8 cellular contexts compared by ENCODE assay signal in genomic region chr5:95283761-95284511, GRCh38.
DNase-seq lines count a peak whose midpoint lies in the region; ATAC-seq and TF ChIP-seq lines count a peak whose summit lies in the region.

No MANE protein-coding gene starts in this region.

- TF ChIP-seq CTCF in AG09319 (IDR thresholded peaks at IDR 0.05; ENCODE audit: low read depth, low read length) = peak; percentile 32
- peak; percentile 59 for TF ChIP-seq CTCF in GM12873 (IDR thresholded peaks at IDR 0.05; ENCODE audit: insufficient read depth, low read depth, low read length, missing control alignments)
- TF ChIP-seq CTCF in astrocyte of the cerebellum (IDR thresholded peaks at IDR 0.05; ENCODE audit: low read depth, low read length, missing control alignments) = peak; percentile 57

- in situ Hi-C loops in astrocyte of the cerebellum (cut with HindIII; ENCODE audit: low sequenced_read_pairs) = no loop called here

- H3K27ac ChIP-seq in skin epidermis = no peak overlapping the region

- ATAC-seq in HG02938 (IDR thresholded peaks at IDR 0.05; ENCODE audit: unreplicated experiment) = peak; percentile 46

- H3K4me3 ChIP-seq in astrocyte of the cerebellum (ENCODE audit: low read depth, low read length) = peak overlapping the region; percentile 53
- H3K4me3 ChIP-seq in skin epidermis = peak overlapping the region; percentile 29 to 52 (median 43)

- no peak for DNase-seq in AG09319 (ENCODE audit: extremely low read depth, low read depth)
- DNase-seq in NCI-H69 (lab: John Stamatoyannopoulos, UW) = peak; percentile 83
- DNase-seq in astrocyte of the cerebellum (ENCODE audit: low read depth) = no peak
- DNase-seq in iPS-NIHi11 (ENCODE audit: low spot score) = peak; percentile 69
- no peak for DNase-seq in pons (ENCODE audit: low spot score)

Comparison
In these comparisons a context has a peak if more than half of its experiments do, and no peak if none do; other contexts are left out.
1. DNase-seq: peak in NCI-H69 (single experiment) and iPS-NIHi11 (single experiment); none in AG09319 (single experiment), astrocyte of the cerebellum (single experiment) and pons (single experiment).
2. Peak in every context shown above with its lines, with median percentiles within 50 percentile points of each other: CTCF ChIP-seq.